In the genomic region with DNA sequence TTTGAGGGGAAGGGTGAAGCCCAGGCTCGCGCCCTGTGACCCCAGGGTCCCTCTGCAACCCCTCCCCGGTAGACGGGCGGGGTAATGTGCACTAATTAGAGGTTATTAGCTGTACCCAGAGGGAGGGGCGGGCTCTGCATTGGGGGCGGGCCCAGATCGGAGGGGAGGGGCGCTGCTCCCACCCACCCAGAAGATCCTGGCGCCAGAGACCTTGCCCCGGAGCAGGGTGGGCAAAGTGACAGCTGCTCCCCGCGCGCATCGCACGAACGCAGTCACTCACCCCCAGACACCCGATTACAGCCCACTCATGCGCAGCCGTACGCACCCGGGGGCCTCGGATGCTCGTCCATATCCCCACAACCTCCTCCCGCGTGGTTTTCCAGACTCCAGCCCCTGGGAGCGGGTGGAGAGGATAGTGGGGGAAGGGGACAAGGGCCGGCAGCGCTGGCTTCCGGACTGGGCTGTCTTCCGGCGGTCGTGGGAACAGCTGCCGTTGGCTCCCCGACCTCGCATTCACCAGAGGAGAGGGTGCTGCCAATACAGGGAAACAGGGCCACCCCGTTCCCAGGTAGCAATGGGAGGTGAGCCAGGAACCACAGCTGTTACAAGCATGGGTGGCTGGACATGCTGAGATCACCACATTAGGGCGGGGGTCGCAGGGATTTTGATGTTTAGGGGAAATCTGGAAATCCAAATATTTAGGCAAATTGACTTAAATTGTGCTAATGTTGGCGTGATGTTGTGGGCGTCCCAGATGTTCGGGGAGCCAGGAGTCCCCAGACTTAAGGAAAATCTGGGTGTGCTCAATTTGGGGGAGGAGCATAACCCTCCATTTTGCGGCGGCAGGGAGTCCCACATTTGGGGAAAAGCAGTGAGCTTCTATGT, we compare ENCODE assay signal across 8 cellular contexts. TPM values are rescaled to one million over a fixed set of nuclear protein-coding genes. Genes with fewer than 3 reads are reported as not detected.
A peak's percentile ranks its signal among the peaks of the same experiment; 100 is the strongest.
DNase-seq lines count a peak whose midpoint lies in the region; ATAC-seq and TF ChIP-seq lines count a peak whose summit lies in the region.

No MANE protein-coding gene starts in this region.

- H3K9me1 ChIP-seq in IMR-90 (ENCODE audit: insufficient read depth, low read length): peaks cover 26% of the 10 kb centered on the region

- peak overlapping the region; percentile 99 for H3K4ac ChIP-seq in IMR-90 (ENCODE audit: low read depth, low read length)

- CTCF ChIA-PET in IMR-90 (lab: Yijun Ruan, JAX): interaction anchor here (1.1 to 2.9 kb wide), 6 partner anchors 11 to 69 kb away, joined by 3 to 23 read pairs (median 12); a partner anchor contains a TSS
- CTCF ChIA-PET in mammary epithelial cell (lab: Charles Lee; ENCODE audit: low non-redundant PET): interaction anchor here (1.3 to 1.4 kb wide), 2 partner anchors 13 to 17 kb away, joined by 16 to 22 read pairs; a partner anchor contains a TSS

- ATAC-seq in IMR-90 (ENCODE audit: low read depth) (peak; percentile 41), GM21723 (IDR thresholded peaks at IDR 0.05; ENCODE audit: unreplicated experiment) (no peak), GM19351 (IDR thresholded peaks at IDR 0.05; ENCODE audit: unreplicated experiment) (no peak)

- H3K27ac ChIP-seq in IMR-90 (ENCODE audit: insufficient read depth, low read length): peak overlapping the region; percentile 82
- H3K27ac ChIP-seq in mammary epithelial cell (ENCODE audit: insufficient read depth, low read depth, low read length): peak overlapping the region; percentile 77
- peak overlapping the region; percentile 81 for H3K27ac ChIP-seq in skeletal muscle tissue (ENCODE audit: low read depth, low read length)

- H3K4me1 ChIP-seq in IMR-90 (ENCODE audit: control insufficient read depth, insufficient read depth, low read length) (peaks cover 30% of the 10 kb centered on the region), mammary epithelial cell (ENCODE audit: insufficient read depth, low read length) (peaks cover 55% of the 10 kb centered on the region), skeletal muscle tissue (ENCODE audit: control insufficient read depth in 3 of 3, insufficient read depth in 3 of 3, low read length in 3 of 3) (peaks cover 46 to 56% (median 53%) of the 10 kb centered on the region in 3 donors)

- peak overlapping the region; percentile 91; the same call in 2 of the 3 replicates for H2BK15ac ChIP-seq in IMR-90 (ENCODE audit: low read depth, low read length)

- H3K9ac ChIP-seq in IMR-90 (ENCODE audit: low read depth, low read length) (peak overlapping the region; percentile 56), mammary epithelial cell (ENCODE audit: insufficient read depth, low read length) (peak overlapping the region; percentile 71), skeletal muscle tissue (ENCODE audit: low read depth in 1 of 3, low read length in 3 of 3) (peak overlapping the region; percentile 88 to 91 (median 89))

- H3K36me3 ChIP-seq in IMR-90 (ENCODE audit: control insufficient read depth, insufficient read depth, low read length) (no peaks in the 10 kb centered on the region), mammary epithelial cell (ENCODE audit: insufficient read depth, low read length) (no peaks in the 10 kb centered on the region), skeletal muscle tissue (ENCODE audit: control insufficient read depth in 3 of 3, insufficient read depth in 3 of 3, low read length in 3 of 3) (peaks cover 0 to 4% (median 0%) of the 10 kb centered on the region in 3 donors)

- peak overlapping the region; percentile 88 for H4K5ac ChIP-seq in IMR-90 (ENCODE audit: low read depth, low read length)

- H4K91ac ChIP-seq in IMR-90 (ENCODE audit: insufficient read depth, low read depth, low read length): peak overlapping the region; percentile 98

- H3K9me3 ChIP-seq in IMR-90 (ENCODE audit: control insufficient read depth, insufficient read depth, low read length) (no peaks in the 10 kb centered on the region), mammary epithelial cell (replicated peaks; ENCODE audit: insufficient read depth, low read length) (no peaks in the 10 kb centered on the region), skeletal muscle tissue (ENCODE audit: control insufficient read depth in 3 of 3, low read length in 3 of 3) (no peaks in the 10 kb centered on the region)

- H2AK9ac ChIP-seq in IMR-90 (replicated peaks; ENCODE audit: low read depth, low read length, poor library complexity): peak overlapping the region; percentile 98

- H2AFZ ChIP-seq in IMR-90 (replicated peaks; ENCODE audit: low read length, poor library complexity) (peak overlapping the region; percentile 98), mammary epithelial cell (ENCODE audit: low read depth, low read length) (peak overlapping the region; percentile 82)

- H3K4me2 ChIP-seq in IMR-90 (ENCODE audit: low read depth, low read length): peak overlapping the region; percentile 84
- peak overlapping the region; percentile 89 for H3K4me2 ChIP-seq in mammary epithelial cell (ENCODE audit: insufficient read depth, low read depth, low read length)

- H2BK5ac ChIP-seq in IMR-90 (ENCODE audit: low read depth, low read length, poor library complexity, severe bottlenecking): peak overlapping the region; percentile 88

- DNase-seq in DMS53 treated with DMSO at 0.1 percent for 48 hours (lab: John Stamatoyannopoulos, UW; ENCODE audit: unreplicated experiment) (peak; percentile 40), IMR-90 (peak; percentile 75), SHP77 treated with DMSO at 0.1 percent for 48 hours (lab: John Stamatoyannopoulos, UW) (peak; percentile 66), mammary epithelial cell (peak; percentile 79), iris pigment epithelial cell (ENCODE audit: low read depth) (peak; percentile 77)

- H4K8ac ChIP-seq in IMR-90 (ENCODE audit: low read depth in 2 of 2, low read length in 2 of 2): peak overlapping the region; percentile 98 to 99

- peak overlapping the region; percentile 87 for H3K18ac ChIP-seq in IMR-90 (ENCODE audit: low read depth, low read length)

- intact Hi-C loops in IMR-90 (cut with micrococcal nuclease) (no loop called here), mammary epithelial cell (cut with micrococcal nuclease) (loop anchor here (1.0 kb wide), 1 partner anchor 11 kb away; no protein-coding TSS in a partner anchor)

- H2BK20ac ChIP-seq in IMR-90 (ENCODE audit: low read depth, low read length): peak overlapping the region; percentile 28

- peak overlapping the region; percentile 79 for H3K56ac ChIP-seq in IMR-90 (ENCODE audit: extremely low read depth, insufficient read depth, low read length)

- H3K79me2 ChIP-seq in mammary epithelial cell (ENCODE audit: insufficient read depth, low read length): peaks cover 18% of the 10 kb centered on the region

- WGBS in IMR-90 (ENCODE audit: extremely low coverage in 2 of 2, insufficient read length in 1 of 2), 2 experiments: 3% methylated on average over 8 of the region's 44 CpGs; no CpG with 5 or more reads in 1 of the 2 experiments
- 0% methylated on average over 11 of the region's 44 CpGs for WGBS in mammary epithelial cell (ENCODE audit: low coverage, missing lambda C conversion rate)

- peak; percentile 72 for TF ChIP-seq POLR2A in IMR-90 (IDR thresholded peaks at IDR 0.05; ENCODE audit: low read depth, low read length)

- TF ChIP-seq CTCF in IMR-90 (conservative IDR thresholded peaks at IDR 0.05; ENCODE audit: low read depth, low read length) (no peak), mammary epithelial cell (conservative IDR thresholded peaks at IDR 0.05 in 1 of 2, IDR thresholded peaks at IDR 0.05 in 1 of 2; ENCODE audit: extremely low read depth in 1 of 2, insufficient read depth in 1 of 2, low read depth in 1 of 2, low read length in 2 of 2) (no peak)

- H3K27me3 ChIP-seq in IMR-90 (ENCODE audit: control insufficient read depth, insufficient read depth, low read length): no peaks in the 10 kb centered on the region
- H3K27me3 ChIP-seq in mammary epithelial cell (ENCODE audit: insufficient read depth, low read length): no peaks in the 10 kb centered on the region
- H3K27me3 ChIP-seq in skeletal muscle tissue (ENCODE audit: control insufficient read depth in 3 of 3, insufficient read depth in 3 of 3, low read length in 3 of 3): no peaks in the 10 kb centered on the region

- H3K23ac ChIP-seq in IMR-90 (ENCODE audit: low read depth, low read length): peak overlapping the region; percentile 95

- POLR2A ChIA-PET in IMR-90 (lab: Charles Lee; ENCODE audit: unreplicated experiment): interaction anchor here (1.0 to 2.5 kb wide), 3 partner anchors 13 to 17 kb away, joined by 9 to 13 read pairs (median 11); a partner anchor contains a TSS

- in situ Hi-C loops in IMR-90 (cut with MboI; ENCODE audit: low sequenced_read_pairs) (loop anchor here (25.0 kb wide), 1 partner anchor 1059 kb away; no protein-coding TSS in a partner anchor), mammary epithelial cell (cut with MboI; ENCODE audit: low sequenced_read_pairs in 2 of 2) (no loop called here)

- peak overlapping the region; percentile 96 for H3K14ac ChIP-seq in IMR-90 (replicated peaks; ENCODE audit: low read depth, low read length)

- BruUV-seq in IMR-90 (replicated peaks; lab: Mats Ljungman, UMichigan): no TSS peak
- TSS peak; percentile 16 for BruUV-seq in mammary epithelial cell (replicated peaks; lab: Mats Ljungman, UMichigan)

- H3K4me3 ChIP-seq in IMR-90 (ENCODE audit: insufficient read depth, low read depth, low read length) (peak overlapping the region; percentile 62), mammary epithelial cell (replicated peaks in 1 of 3; ENCODE audit: insufficient read depth in 1 of 3, low read depth in 2 of 3, low read length in 3 of 3) (peak overlapping the region; percentile 56 to 73 (median 61)), skeletal muscle tissue (ENCODE audit: low read length in 3 of 3) (peak overlapping the region; percentile 79 to 91 (median 87))

- H2BK120ac ChIP-seq in IMR-90 (ENCODE audit: low read depth, low read length): peak overlapping the region; percentile 95

- dilution Hi-C loops in IMR-90 (cut with HindIII; ENCODE audit: low sequenced_read_pairs, unreplicated experiment) (no loop called here), mammary epithelial cell (cut with HindIII; ENCODE audit: low sequenced_read_pairs) (no loop called here)

- peak overlapping the region; percentile 99 for H2AK5ac ChIP-seq in IMR-90 (ENCODE audit: low read depth, low read length)

- TF ChIP-seq RAD21 in IMR-90 (IDR thresholded peaks at IDR 0.05; ENCODE audit: low read length): no peak

- peaks cover 0 to 44% of the 10 kb centered on the region in 2 experiments; a peak in 3 of 4 replicates for H3K79me1 ChIP-seq in IMR-90 (ENCODE audit: low read depth in 1 of 2, low read length in 2 of 2)

- H4K20me1 ChIP-seq in IMR-90 (ENCODE audit: insufficient read depth, low read length) (peaks cover 3% of the 10 kb centered on the region; the same call in 1 of the 2 replicates), mammary epithelial cell (ENCODE audit: insufficient read depth, low read length) (no peaks in the 10 kb centered on the region)

RNA-seq across cellular contexts. Expression of a gene that starts 2.9 kb away (rescaled TPM):
- total RNA-seq in IMR-90 (2012; rRNA removed) (7.5 and 8.1 TPM in 2 replicates), mammary epithelial cell (10 to 100 TPM; 32.3 to 63.6 TPM), skeletal muscle tissue (13.6 TPM)
- polyA plus RNA-seq in IMR-90 (2012; rRNA removed) (11.0 and 21.6 TPM in 2 replicates), mammary epithelial cell (21.3 TPM)
- 8.9 and 9.7 TPM in 2 replicates for polyA plus RNA-seq in IMR-90 (2012; cell fraction: cytosol; rRNA removed)
- 97.7 and 107 TPM in 2 replicates for polyA plus RNA-seq in IMR-90 (2012; cell fraction: nucleus; rRNA removed; ENCODE audit: low replicate concordance)
- polyA minus RNA-seq in mammary epithelial cell: 5.7 TPM

RNA-seq across cellular contexts. Expression of a gene that starts 13.0 kb away (rescaled TPM):
- total RNA-seq in IMR-90 (2012; rRNA removed) (20.8 and 32.8 TPM in 2 replicates), mammary epithelial cell (100 to 1,000 TPM; 135 to 173 TPM), skeletal muscle tissue (31.3 TPM)
- polyA plus RNA-seq in IMR-90 (2012; rRNA removed) (109 and 141 TPM in 2 replicates), mammary epithelial cell (83.3 TPM)
- polyA plus RNA-seq in IMR-90 (2012; cell fraction: cytosol; rRNA removed): 306 and 706 TPM in 2 replicates
- 702 and 1,034 TPM in 2 replicates for polyA plus RNA-seq in IMR-90 (2012; cell fraction: nucleus; rRNA removed; ENCODE audit: low replicate concordance)
- polyA minus RNA-seq in mammary epithelial cell: 12.6 TPM

RNA-seq across cellular contexts. Expression of a gene that starts 23.3 kb away (rescaled TPM):
- total RNA-seq in IMR-90 (2012; rRNA removed) (351 and 371 TPM in 2 replicates), mammary epithelial cell (100 to 1,000 TPM; 169 to 202 TPM), skeletal muscle tissue (207 TPM)
- polyA plus RNA-seq in IMR-90 (2012; rRNA removed) (378 and 383 TPM in 2 replicates), mammary epithelial cell (377 TPM)
- 593 and 596 TPM in 2 replicates for polyA plus RNA-seq in IMR-90 (2012; cell fraction: cytosol; rRNA removed)
- polyA plus RNA-seq in IMR-90 (2012; cell fraction: nucleus; rRNA removed; ENCODE audit: low replicate concordance): 149 and 228 TPM in 2 replicates
- polyA minus RNA-seq in mammary epithelial cell: 324 TPM

RNA-seq across cellular contexts. Expression of a gene that starts 23.6 kb away (rescaled TPM):
- not detected in 2 replicates for total RNA-seq in IMR-90 (2012; rRNA removed)
- 0.68 and 0.90 TPM in 2 replicates for polyA plus RNA-seq in IMR-90 (2012; rRNA removed)
- polyA plus RNA-seq in IMR-90 (2012; cell fraction: cytosol; rRNA removed): not detected in 2 replicates
- polyA plus RNA-seq in IMR-90 (2012; cell fraction: nucleus; rRNA removed; ENCODE audit: low replicate concordance): 0.73 TPM in 1 of 2 replicates, not detected in the other
- 10 to 100 TPM in 1 of 2 donors, not detected in 1; 19.8 TPM for total RNA-seq in mammary epithelial cell
- not detected for polyA plus RNA-seq in mammary epithelial cell
- polyA minus RNA-seq in mammary epithelial cell: 24.4 TPM
- total RNA-seq in skeletal muscle tissue: not detected

RNA-seq across cellular contexts. Expression of a gene that starts 26.7 kb away (rescaled TPM):
- total RNA-seq in IMR-90 (2012; rRNA removed) (not detected in 2 replicates), mammary epithelial cell (under 1 TPM in 1 of 2 donors, not detected in 1; 0.50 TPM), skeletal muscle tissue (not detected)
- polyA plus RNA-seq in IMR-90 (2012; rRNA removed) (not detected in 2 replicates), mammary epithelial cell (0.12 TPM)
- polyA plus RNA-seq in IMR-90 (2012; cell fraction: cytosol; rRNA removed): not detected in 2 replicates
- polyA plus RNA-seq in IMR-90 (2012; cell fraction: nucleus; rRNA removed; ENCODE audit: low replicate concordance): 0.07 and 0.13 TPM in 2 replicates
- 1.5 TPM for polyA minus RNA-seq in mammary epithelial cell
